1 cellular context compared by ENCODE assay signal in the genomic region with DNA sequence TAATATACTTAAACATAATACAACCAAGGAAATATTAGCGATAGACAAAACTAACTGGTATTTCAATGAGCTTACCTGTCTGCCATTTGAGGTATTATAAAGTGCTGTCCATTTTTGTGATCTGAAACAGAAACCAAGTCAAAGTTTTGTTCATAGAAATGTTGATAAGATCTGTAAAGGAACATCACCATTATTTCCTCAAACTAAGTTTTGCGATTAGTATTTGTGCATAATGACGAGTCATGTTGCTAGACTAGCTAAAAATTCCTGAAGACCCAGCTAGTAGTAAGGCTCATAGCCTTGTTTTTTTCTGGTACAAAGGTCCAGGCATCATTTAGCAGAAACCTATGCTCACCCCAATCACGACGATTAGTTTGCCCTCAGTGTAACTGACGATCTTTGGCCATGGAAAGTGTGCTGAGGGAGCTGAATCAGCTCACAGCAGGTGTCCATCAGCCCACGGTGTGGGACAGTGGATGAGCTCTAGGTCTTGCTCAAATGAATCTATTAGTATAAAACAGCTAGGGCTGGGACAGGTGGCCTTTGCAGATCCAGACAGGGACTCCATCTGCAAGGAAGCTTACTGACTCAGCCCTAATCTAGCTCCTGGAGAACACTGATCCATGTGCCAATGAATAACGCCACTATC.
TF ChIP-seq lines count a peak whose summit lies in the region.

No MANE protein-coding gene starts in this region.

TF ChIP-seq in SK-N-SH treated with all-trans-retinoic acid at 6 μM for 48 hours, 23 proteins besides CTCF, POLR2A, EP300 and RAD21 (continued from another document):
- TF ChIP-seq, protein P1, sequence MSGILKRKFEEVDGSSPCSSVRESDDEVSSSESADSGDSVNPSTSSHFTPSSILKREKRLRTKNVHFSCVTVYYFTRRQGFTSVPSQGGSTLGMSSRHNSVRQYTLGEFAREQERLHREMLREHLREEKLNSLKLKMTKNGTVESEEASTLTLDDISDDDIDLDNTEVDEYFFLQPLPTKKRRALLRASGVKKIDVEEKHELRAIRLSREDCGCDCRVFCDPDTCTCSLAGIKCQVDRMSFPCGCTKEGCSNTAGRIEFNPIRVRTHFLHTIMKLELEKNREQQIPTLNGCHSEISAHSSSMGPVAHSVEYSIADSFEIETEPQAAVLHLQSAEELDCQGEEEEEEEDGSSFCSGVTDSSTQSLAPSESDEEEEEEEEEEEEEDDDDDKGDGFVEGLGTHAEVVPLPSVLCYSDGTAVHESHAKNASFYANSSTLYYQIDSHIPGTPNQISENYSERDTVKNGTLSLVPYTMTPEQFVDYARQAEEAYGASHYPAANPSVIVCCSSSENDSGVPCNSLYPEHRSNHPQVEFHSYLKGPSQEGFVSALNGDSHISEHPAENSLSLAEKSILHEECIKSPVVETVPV (CRISPR knock-in tag; IDR thresholded peaks at IDR 0.05), result no peak
- TF ChIP-seq ZFP30 (CRISPR knock-in tag; IDR thresholded peaks at IDR 0.05) (no peak), ZC3H10 (CRISPR knock-in tag; IDR thresholded peaks at IDR 0.05) (no peak), ESRRG (CRISPR knock-in tag; IDR thresholded peaks at IDR 0.05) (no peak)
